ENCODE assay signal across 8 cellular contexts in the genomic region with DNA sequence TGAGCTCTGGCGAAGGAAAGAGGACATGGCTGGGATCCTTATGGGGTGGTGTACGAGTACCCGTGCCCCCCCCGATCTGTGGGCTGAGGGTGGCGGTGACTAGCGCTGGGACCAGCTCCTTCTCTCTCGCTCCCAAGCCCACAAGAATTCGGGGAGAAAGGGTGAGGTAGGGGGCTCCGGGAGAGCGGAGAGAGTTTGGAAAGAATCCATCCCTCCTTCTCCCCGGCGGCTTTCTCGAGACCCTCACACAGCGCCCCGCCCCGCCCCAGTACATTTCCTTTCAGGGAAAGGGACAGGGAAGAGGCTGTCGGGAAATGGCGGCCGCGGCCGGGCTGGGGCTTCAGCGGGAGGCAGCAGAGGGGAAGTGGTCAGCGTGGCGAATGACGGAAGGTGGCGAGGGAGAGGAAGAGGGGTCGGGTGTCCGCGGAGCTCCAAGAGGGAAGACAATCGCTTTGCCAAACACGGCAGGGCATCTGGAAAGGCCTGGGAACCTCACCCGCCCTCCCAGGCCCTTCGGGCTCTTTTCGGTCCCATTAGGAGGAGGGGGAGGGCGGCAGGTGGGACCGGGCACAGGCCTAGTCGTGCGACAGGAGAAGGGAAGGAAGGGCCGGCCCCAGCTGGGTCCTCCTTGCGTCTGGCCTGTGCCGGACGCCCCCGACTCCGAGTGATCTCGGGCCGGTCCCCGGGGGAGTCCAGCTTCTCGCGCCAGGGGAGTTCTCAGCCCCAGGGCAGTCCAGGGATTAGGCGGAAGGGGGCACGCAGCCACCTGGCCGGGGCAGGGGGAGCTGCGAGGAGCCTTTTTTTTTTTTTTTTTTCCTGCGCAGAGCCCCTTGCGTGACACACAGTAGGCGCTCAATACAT. TPM values are rescaled to one million over a fixed set of nuclear protein-coding genes. Genes with fewer than 3 reads are reported as not detected.
DNase-seq lines count a peak whose midpoint lies in the region; TF ChIP-seq lines count a peak whose summit lies in the region.

No MANE protein-coding gene starts in this region.

- peaks cover 23% of the 10 kb centered on the region for H3K4me1 ChIP-seq in muscle layer of colon (ENCODE audit: insufficient read depth, low read length)
- H3K4me1 ChIP-seq in transverse colon, result peaks cover 0 to 24% (median 5%) of the 10 kb centered on the region in 4 donors

- H3K4me3 ChIP-seq in muscle layer of colon (ENCODE audit: low read depth in 1 of 2, low read length in 2 of 2) (peak overlapping the region; percentile 41 to 55), transverse colon (peak overlapping the region; percentile 29 to 64 (median 54))

- 0 to 28% methylated on average over 2 to 56 of the region's 56 CpGs for WGBS in transverse colon (ENCODE audit: low coverage in 1 of 2), 2 donors

- peak overlapping the region; percentile 76 for H3K27ac ChIP-seq in muscle layer of colon (ENCODE audit: low read depth, low read length)
- H3K27ac ChIP-seq in transverse colon, result peak overlapping the region; percentile 84 to 95 (median 90)

- TF ChIP-seq CTCF in GM20000 (IDR thresholded peaks at IDR 0.05; ENCODE audit: extremely low read depth, missing control alignments) (no peak), transverse colon (IDR thresholded peaks at IDR 0.05) (no peak)

- intact Hi-C loops in transverse colon (cut with DNase I; ENCODE audit: low total_unique reads), result loop anchor here (10.0 kb wide), 1 partner anchor 337 kb away; no protein-coding TSS in a partner anchor

- peak overlapping the region; percentile 63 for H3K9ac ChIP-seq in muscle layer of colon (ENCODE audit: low read length)

- TF ChIP-seq EP300 in transverse colon (IDR thresholded peaks at IDR 0.05; ENCODE audit: low read depth), result no peak

- no peak for TF ChIP-seq POLR2A in erythroblast (IDR thresholded peaks at IDR 0.05; ENCODE audit: low read length)
- peak; percentile 37 for TF ChIP-seq POLR2A in transverse colon (IDR thresholded peaks at IDR 0.05)

- in situ Hi-C loops in transverse colon (cut with MboI; ENCODE audit: low pct_ligation_motif_present in 1 of 4, low pct_unique_long_range_greater_than_20kb in 1 of 4, low sequenced_read_pairs in 3 of 4), result loop anchor here in 2 of 4 donors (25.0 kb wide), 2 partner anchors 219 to 344 kb away; no protein-coding TSS in a partner anchor

- H3K27me3 ChIP-seq in muscle layer of colon (ENCODE audit: control insufficient read depth in 1 of 2, insufficient read depth in 2 of 2, low read length in 2 of 2) (peaks cover 0 to 17% of the 10 kb centered on the region in 2 donors), transverse colon (no peaks in the 10 kb centered on the region)

- H3K9me3 ChIP-seq in muscle layer of colon (ENCODE audit: low read length), result no peaks in the 10 kb centered on the region
- H3K9me3 ChIP-seq in transverse colon, result no peaks in the 10 kb centered on the region

- H3K36me3 ChIP-seq in muscle layer of colon (ENCODE audit: insufficient read depth, low read length), result no peaks in the 10 kb centered on the region
- H3K36me3 ChIP-seq in transverse colon, result no peaks in the 10 kb centered on the region

- peak; percentile 27 for DNase-seq in CMK (ENCODE audit: low read depth)
- DNase-seq in GM20000 (ENCODE audit: low spot score), result peak; percentile 26
- peak; percentile 21 for DNase-seq in MV-4-11 (lab: John Stamatoyannopoulos, UW)
- peak; percentile 19 for DNase-seq in activated T-cell treated with anti-CD3 and anti-CD28 coated beads for 48 hours (ENCODE audit: low read depth)
- DNase-seq in erythroblast (lab: John Stamatoyannopoulos, UW), result peak; percentile 31 to 43
- DNase-seq in transverse colon, result peak; percentile 59
- DNase-seq in NCI-H774 (lab: John Stamatoyannopoulos, UW), result no peak

RNA-seq across cellular contexts. Expression of a gene that starts 10.2 kb away (rescaled TPM):
- total RNA-seq in transverse colon, result 10 to 100 TPM in 3 of 4 donors, 1 to 10 TPM in 1; 9.7 to 46.1 (median 33.2) TPM

RNA-seq across cellular contexts. Expression of a gene that starts 10.5 kb away (rescaled TPM):
- 10 to 100 TPM in 2 of 4 donors, 1 to 10 TPM in 2; 1.4 to 20.8 (median 13.5) TPM for total RNA-seq in transverse colon

RNA-seq across cellular contexts. Expression of a gene that starts 27.4 kb away (rescaled TPM):
- 100 to 1,000 TPM; 227 to 838 (median 617) TPM for total RNA-seq in transverse colon

RNA-seq across cellular contexts. Expression of a gene that starts 32.2 kb away (rescaled TPM):
- total RNA-seq in transverse colon, result 1 to 10 TPM in 3 of 4 donors, under 1 TPM in 1; 0.40 to 7.9 (median 4.4) TPM
